9 cellular contexts compared by ENCODE assay signal in the genomic region with DNA sequence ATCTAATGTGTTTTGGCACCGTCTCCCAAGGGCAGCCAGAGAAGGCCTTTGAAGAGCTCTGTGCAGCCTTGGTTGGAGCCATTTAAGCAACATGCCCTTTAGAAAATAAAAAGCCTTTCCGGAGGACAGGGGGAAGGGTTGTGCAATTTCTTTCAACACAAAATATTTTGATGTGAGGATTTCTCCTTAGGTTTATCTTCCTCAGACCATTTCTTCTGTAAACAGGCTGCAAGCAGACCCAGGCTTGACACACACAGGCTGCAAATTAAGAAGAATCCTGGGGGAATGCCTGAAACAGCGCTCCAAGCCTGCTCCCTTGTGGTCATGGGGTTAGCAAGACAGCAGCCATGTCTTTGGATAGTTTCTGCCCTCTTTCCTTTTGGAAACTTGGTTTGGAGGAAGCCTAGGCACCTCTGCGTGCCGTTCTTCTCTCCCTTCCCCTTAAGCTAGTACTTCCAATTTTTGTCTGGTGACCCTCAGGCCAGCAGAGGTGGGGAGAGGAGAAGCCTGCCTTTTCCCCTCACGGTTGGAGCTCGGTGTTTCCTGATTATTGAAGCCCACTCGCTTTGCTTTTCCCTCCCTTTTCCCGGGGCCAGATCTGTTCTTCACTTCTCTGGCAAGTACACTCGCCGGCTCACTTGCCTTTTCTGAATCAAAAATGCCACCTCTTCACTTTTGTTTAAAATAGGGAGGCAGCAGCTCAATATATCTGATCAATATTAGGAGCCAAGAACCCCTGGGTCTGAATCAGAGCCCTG. TPM values are rescaled to one million over a fixed set of nuclear protein-coding genes. Genes with fewer than 3 reads are reported as not detected.
DNase-seq lines count a peak whose midpoint lies in the region; ATAC-seq, FAIRE-seq and TF ChIP-seq lines count a peak whose summit lies in the region.
"Had no signal": no experiment of that assay in that cellular context is flagged by ENCODE, and none has a peak within 500 bp of the region (broad histone marks: within the 10 kb centered on the region; RNA-seq: fewer than 3 reads in every experiment).

No MANE protein-coding gene starts in this region.

- TF ChIP-seq CTCF in Caco-2 (IDR thresholded peaks at IDR 0.05; ENCODE audit: insufficient read depth in 1 of 2, low read depth in 1 of 2, low read length in 1 of 2, severe bottlenecking in 1 of 2, unreplicated experiment in 1 of 2) (peak; percentile 29 to 34), endothelial cell of umbilical vein (IDR thresholded peaks at IDR 0.05; ENCODE audit: extremely low read depth in 1 of 2, insufficient read depth in 1 of 2, low read depth in 1 of 2, low read length in 2 of 2) (no peak), nephron progenitor cell (IDR thresholded peaks at IDR 0.05) (peak; percentile 24)

- BruUV-seq in Caco-2 (replicated peaks; lab: Mats Ljungman, UMichigan) (no TSS peak), endothelial cell of umbilical vein (replicated peaks; lab: Mats Ljungman, UMichigan) (no TSS peak)

- no peaks in the 10 kb centered on the region for H3K9me1 ChIP-seq in endothelial cell of umbilical vein (replicated peaks; ENCODE audit: control insufficient read depth, extremely low read depth, insufficient read depth, low read length)

- DNase-seq in Caco-2 (peak; percentile 71 to 72), NCI-H460 (ENCODE audit: extremely low read depth, low read depth) (peak; percentile 46), endothelial cell of umbilical vein (ENCODE audit: low read depth, low spot score) (peak; percentile 48), nephron progenitor cell (peak; percentile 28), small intestine (no peak), GF-D8 (lab: John Stamatoyannopoulos, UW) (no peak)
- DNase-seq in stimulated activated CD4-positive, alpha-beta T cell treated with anti-CD3 and anti-CD28 coated beads, Interleukin-4, amount 100 ng/mL, for 24 hours, result no peak

- no peak overlapping the region for H3K4me2 ChIP-seq in endothelial cell of umbilical vein (ENCODE audit: insufficient read depth, low read length)

- H3K36me3 ChIP-seq in Caco-2 (ENCODE audit: control insufficient read depth, insufficient read depth, low read length) (no peaks in the 10 kb centered on the region), endothelial cell of umbilical vein (ENCODE audit: control insufficient read depth in 2 of 2, extremely low read depth in 1 of 2, insufficient read depth in 2 of 2, low read length in 2 of 2) (no peaks in the 10 kb centered on the region), small intestine (ENCODE audit: control insufficient read depth in 2 of 2, insufficient read depth in 2 of 2, low read length in 2 of 2) (no peaks in the 10 kb centered on the region)

- no peaks in the 10 kb centered on the region for H3K79me2 ChIP-seq in endothelial cell of umbilical vein (ENCODE audit: control insufficient read depth, insufficient read depth, low read length)

- H3K4me1 Mint-ChIP-seq in Caco-2 (ENCODE audit: low read depth, unreplicated experiment) (peaks cover 20% of the 10 kb centered on the region), nephron progenitor cell (peaks cover 16% of the 10 kb centered on the region)

- WGBS in small intestine, 3 donors, result 78 to 85% (median 85%) methylated on average over 11 of the region's 11 CpGs

- H3K27me3 Mint-ChIP-seq in Caco-2 (ENCODE audit: insufficient read depth, unreplicated experiment) (no peaks in the 10 kb centered on the region), nephron progenitor cell (ENCODE audit: low read depth, poor library complexity) (no peaks in the 10 kb centered on the region)

- H2AFZ ChIP-seq in endothelial cell of umbilical vein (ENCODE audit: low read depth, low read length), result peak overlapping the region; percentile 48

- H3K9me3 Mint-ChIP-seq in Caco-2 (ENCODE audit: unreplicated experiment) (peaks cover 16% of the 10 kb centered on the region), nephron progenitor cell (peaks cover 21% of the 10 kb centered on the region)

- H4K20me1 ChIP-seq in endothelial cell of umbilical vein (replicated peaks; ENCODE audit: control insufficient read depth, extremely low read depth, insufficient read depth, low read length), result no peaks in the 10 kb centered on the region

- TF ChIP-seq POLR2A in endothelial cell of umbilical vein (IDR thresholded peaks at IDR 0.05; ENCODE audit: low read depth, low read length), result no peak

- H3K27me3 ChIP-seq in Caco-2 (replicated peaks; ENCODE audit: control insufficient read depth, insufficient read depth, low read length), result no peaks in the 10 kb centered on the region
- no peaks in the 10 kb centered on the region for H3K27me3 ChIP-seq in endothelial cell of umbilical vein (ENCODE audit: control insufficient read depth in 2 of 2, insufficient read depth in 2 of 2, low read length in 2 of 2)
- H3K27me3 ChIP-seq in small intestine (ENCODE audit: control insufficient read depth in 2 of 2, insufficient read depth in 2 of 2, low read length in 2 of 2), result no peaks in the 10 kb centered on the region

- H3K36me3 Mint-ChIP-seq in Caco-2 (ENCODE audit: insufficient read depth, unreplicated experiment), result no peaks in the 10 kb centered on the region
- peaks cover 5% of the 10 kb centered on the region for H3K36me3 Mint-ChIP-seq in nephron progenitor cell (ENCODE audit: low read depth)

- H3K9ac ChIP-seq in endothelial cell of umbilical vein (replicated peaks; ENCODE audit: extremely low read depth, insufficient read depth, low read length), result no peak overlapping the region

- dilution Hi-C loops in endothelial cell of umbilical vein (cut with MboI; ENCODE audit: extremely low pct_ligation_motif_present, low sequenced_read_pairs), result no loop called here

- H3K27ac ChIP-seq in endothelial cell of umbilical vein (ENCODE audit: insufficient read depth, low read depth, low read length) (peak overlapping the region; percentile 96), small intestine (ENCODE audit: low read depth in 1 of 2, low read length in 1 of 2) (peak overlapping the region in 1 of 2 donors; percentile 61)

- POLR2A ChIA-PET in Caco-2 (lab: Charles Lee), result no interaction called here
- POLR2A ChIA-PET in endothelial cell of umbilical vein (lab: Charles Lee), result no interaction called here

- no peak overlapping the region for H3K4me3 ChIP-seq in Caco-2 (ENCODE audit: low read depth, low read length)
- no peak overlapping the region for H3K4me3 ChIP-seq in endothelial cell of umbilical vein (replicated peaks in 1 of 3; ENCODE audit: insufficient read depth in 1 of 3, low read depth in 1 of 3, low read length in 3 of 3)
- H3K4me3 ChIP-seq in small intestine (ENCODE audit: low read depth in 1 of 2, low read length in 2 of 2), result no peak overlapping the region

- H3K27ac Mint-ChIP-seq in Caco-2 (ENCODE audit: unreplicated experiment) (peak overlapping the region; percentile 62), nephron progenitor cell (peak overlapping the region; percentile 53)

- intact Hi-C loops in Caco-2 (cut with micrococcal nuclease; ENCODE audit: unreplicated experiment) (loop anchor here (1.0 to 2.0 kb wide), 6 partner anchors 36 to 318 kb away; no protein-coding TSS in a partner anchor), endothelial cell of umbilical vein (cut with micrococcal nuclease) (loop anchor here (10.0 kb wide), 1 partner anchor 310 kb away; no protein-coding TSS in a partner anchor)

- CTCF ChIA-PET in Caco-2 (lab: Charles Lee), result interaction anchor here (0.6 to 1.9 kb wide), 5 partner anchors 114 to 966 kb away, joined by 4 to 21 read pairs (median 5); no protein-coding TSS in a partner anchor
- CTCF ChIA-PET in endothelial cell of umbilical vein (lab: Charles Lee), result interaction anchor here (0.6 to 3.3 kb wide), 5 partner anchors 29 to 1275 kb away, joined by 3 to 17 read pairs (median 3); no protein-coding TSS in a partner anchor

- no peak for FAIRE-seq in endothelial cell of umbilical vein (lab: Jason Lieb, UNC)
- FAIRE-seq in small intestine (lab: Jason Lieb, UNC), result no peak
- FAIRE-seq: colon had no signal

- 0 out of 2 replicates have a peak, but pooled peaks cover 4% of the 10 kb centered on the region for H3K9me3 ChIP-seq in Caco-2
- H3K9me3 ChIP-seq in endothelial cell of umbilical vein (replicated peaks; ENCODE audit: control insufficient read depth, insufficient read depth, low read length), result no peaks in the 10 kb centered on the region
- H3K9me3 ChIP-seq in small intestine (ENCODE audit: control insufficient read depth, low read depth), result no peaks in the 10 kb centered on the region

- peaks cover 20% of the 10 kb centered on the region for H3K4me1 ChIP-seq in Caco-2
- H3K4me1 ChIP-seq in endothelial cell of umbilical vein (ENCODE audit: control insufficient read depth, extremely low read depth, insufficient read depth, low read length), result peaks cover 26% of the 10 kb centered on the region
- H3K4me1 ChIP-seq in small intestine (ENCODE audit: control insufficient read depth in 2 of 2, insufficient read depth in 1 of 2, low read depth in 1 of 2, low read length in 1 of 2), result no peaks in the 10 kb centered on the region

- no peak overlapping the region for H3K4me3 Mint-ChIP-seq in Caco-2 (ENCODE audit: unreplicated experiment)
- H3K4me3 Mint-ChIP-seq in nephron progenitor cell, result no peak overlapping the region

- ATAC-seq in activated CD4-positive, CD25-positive, alpha-beta regulatory T cell treated with anti-CD3 and anti-CD28 coated beads, Interleukin-2, amount 50 U/mL, for 24 hours, result no peak

TF ChIP-seq in endothelial cell of umbilical vein, 7 proteins besides CTCF, POLR2A, EP300 and RAD21 (continues in another document):
- TF ChIP-seq MYC (IDR thresholded peaks at IDR 0.05; ENCODE audit: low read depth, low read length), result no peak
- no peak for TF ChIP-seq FOS (IDR thresholded peaks at IDR 0.05; ENCODE audit: borderline replicate concordance, insufficient read depth, low read length)
- no peak for TF ChIP-seq JUN (IDR thresholded peaks at IDR 0.05; ENCODE audit: borderline replicate concordance, insufficient read depth, insufficient read length, low read depth)
- TF ChIP-seq, protein P1, sequence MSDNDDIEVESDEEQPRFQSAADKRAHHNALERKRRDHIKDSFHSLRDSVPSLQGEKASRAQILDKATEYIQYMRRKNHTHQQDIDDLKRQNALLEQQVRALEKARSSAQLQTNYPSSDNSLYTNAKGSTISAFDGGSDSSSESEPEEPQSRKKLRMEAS (IDR thresholded peaks at IDR 0.05; ENCODE audit: insufficient read depth, insufficient read length), result no peak
- TF ChIP-seq GATA2 (IDR thresholded peaks at IDR 0.05; ENCODE audit: insufficient read depth, insufficient read length, low read depth, low read length), result no peak

RNA-seq across cellular contexts. Expression of a gene that starts 39.6 kb away (rescaled TPM):
- total RNA-seq in Caco-2 (2022) (not detected in 2 replicates), endothelial cell of umbilical vein (not detected in 2 replicates)
- not detected in 2 replicates for total RNA-seq in NCI-H460 (2014; rRNA removed; shearing (Covaris generic))
- polyA plus RNA-seq in NCI-H460 (2014; cell fraction: nucleus; rRNA removed), result not detected in 2 replicates
- polyA plus RNA-seq in endothelial cell of umbilical vein (not detected in 2 replicates), small intestine (not detected)
- not detected in 2 replicates for polyA plus RNA-seq in endothelial cell of umbilical vein (2011; cell fraction: cytosol; rRNA removed)
- polyA plus RNA-seq in endothelial cell of umbilical vein (2011; cell fraction: nucleus; rRNA removed), result not detected in 2 replicates
- polyA plus RNA-seq in endothelial cell of umbilical vein (2012), result not detected in 2 replicates
- polyA minus RNA-seq in endothelial cell of umbilical vein, result not detected in 2 replicates
- polyA minus RNA-seq in endothelial cell of umbilical vein (2011; cell fraction: cytosol; rRNA and poly(A)+ RNA removed), result not detected
- polyA minus RNA-seq in endothelial cell of umbilical vein (2011; cell fraction: nucleus; rRNA and poly(A)+ RNA removed), result not detected in 2 replicates

Comparison
In these comparisons a context has a peak if more than half of its experiments do, and no peak if none do; other contexts are left out.
1. DNase-seq: peak in Caco-2 (2 of 2), NCI-H460 (single experiment), endothelial cell of umbilical vein (single experiment) and nephron progenitor cell (single experiment); none in small intestine (single experiment), stimulated activated CD4-positive, alpha-beta T cell treated with anti-CD3 and anti-CD28 coated beads, Interleukin-4, amount 100 ng/mL, for 24 hours (single experiment) and GF-D8 (single experiment).
2. CTCF ChIP-seq: peak in Caco-2 (2 of 2) and nephron progenitor cell (single experiment); none in endothelial cell of umbilical vein (0 of 2).